ENCODE assay signal across 30 cellular contexts in genomic region chr17:12037970-12038369, GRCh38.
"Had no signal": no experiment of that assay in that cellular context is flagged by ENCODE, and none has a peak within 500 bp of the region (broad histone marks: within the 10 kb centered on the region; RNA-seq: fewer than 3 reads in every experiment).

No MANE protein-coding gene starts in this region.

- H3K4me3 Mint-ChIP-seq: activated CD4-positive, alpha-beta memory T cell treated with anti-CD3 and anti-CD28 coated beads for 36 hours; activated CD4-positive, alpha-beta T cell treated with anti-CD3 and anti-CD28 coated beads for 36 hours; activated CD4-positive, alpha-beta T cell treated with anti-CD3 and anti-CD28 coated beads, Interleukin-2, amount 10 ng/mL, durations not matched to agents 24 days and 14 days; activated CD8-positive, alpha-beta memory T cell treated with anti-CD3 and anti-CD28 coated beads, Interleukin-2, amount 10 ng/mL, durations not matched to agents 7 days and 5 days; activated CD8-positive, alpha-beta T cell treated with anti-CD3 and anti-CD28 coated beads, Interleukin-2, amount 10 ng/mL, durations not matched to agents 7 days and 5 days; activated naive CD8-positive, alpha-beta T cell treated with anti-CD3 and anti-CD28 coated beads, Interleukin-2, amount 10 ng/mL, durations not matched to agents 7 days and 5 days; brain had no signal

- DNase-seq: activated CD4-positive, alpha-beta memory T cell treated with anti-CD3 and anti-CD28 coated beads for 36 hours; activated CD4-positive, alpha-beta T cell treated with anti-CD3 and anti-CD28 coated beads for 36 hours; activated CD4-positive, alpha-beta T cell treated with anti-CD3 and anti-CD28 coated beads, Interleukin-2, amount 10 ng/mL, durations not matched to agents 24 days and 14 days; activated CD4-positive, CD25-positive, alpha-beta regulatory T cell; activated CD4-positive, CD25-positive, alpha-beta regulatory T cell treated with anti-CD3 and anti-CD28 coated beads, Interleukin-2, amount 50 U/mL, for 72 hours; activated CD8-positive, alpha-beta memory T cell treated with anti-CD3 and anti-CD28 coated beads, Interleukin-2, amount 10 ng/mL, durations not matched to agents 7 days and 5 days; activated CD8-positive, alpha-beta memory T cell treated with anti-CD3 and anti-CD28 coated beads, Interleukin-2, amount 50 U/mL, for 4 hours; activated CD8-positive, alpha-beta T cell treated with anti-CD3 and anti-CD28 coated beads, Interleukin-2, amount 10 ng/mL, durations not matched to agents 7 days and 5 days; activated effector memory CD4-positive, alpha-beta T cell treated with Interleukin-2 at 50 U/mL for 16 hours; activated gamma-delta T cell treated with Interleukin-2 at 50 U/mL for 16 hours; activated naive CD4-positive, alpha-beta T cell treated with Interleukin-2 at 50 U/mL for 16 hours; activated naive CD8-positive, alpha-beta T cell treated with anti-CD3 and anti-CD28 coated beads, Interleukin-2, amount 10 ng/mL, durations not matched to agents 7 days and 5 days; activated T-cell treated with anti-CD3 and anti-CD28 coated beads, Interleukin-2, amount 50 U/mL, for 1 hour; activated T-cell treated with anti-CD3 and anti-CD28 coated beads, Interleukin-2, amount 50 U/mL, for 48 hours; central memory CD4-positive, alpha-beta T cell; cerebellar nuclear complex; colonic mucosa; effector CD8-positive, alpha-beta T cell; endodermal cell; foreskin fibroblast; head of caudate nucleus; T-helper 1 cell; T-helper 2 cell had no signal

- FAIRE-seq: frontal cortex had no signal

- H3K4me1 ChIP-seq: breast epithelium, colonic mucosa had no signal

- H3K27ac Mint-ChIP-seq: activated CD4-positive, alpha-beta memory T cell treated with anti-CD3 and anti-CD28 coated beads for 36 hours; activated CD4-positive, alpha-beta T cell treated with anti-CD3 and anti-CD28 coated beads for 36 hours; activated CD4-positive, alpha-beta T cell treated with anti-CD3 and anti-CD28 coated beads, Interleukin-2, amount 10 ng/mL, durations not matched to agents 24 days and 14 days; activated CD8-positive, alpha-beta memory T cell treated with anti-CD3 and anti-CD28 coated beads, Interleukin-2, amount 10 ng/mL, durations not matched to agents 7 days and 5 days; activated CD8-positive, alpha-beta T cell treated with anti-CD3 and anti-CD28 coated beads, Interleukin-2, amount 10 ng/mL, durations not matched to agents 7 days and 5 days; activated naive CD4-positive, alpha-beta T cell treated with anti-CD3 and anti-CD28 coated beads, Interleukin-2, amount 50 U/mL, for 72 hours; activated naive CD8-positive, alpha-beta T cell treated with anti-CD3 and anti-CD28 coated beads, Interleukin-2, amount 10 ng/mL, durations not matched to agents 7 days and 5 days; brain had no signal

- H3K36me3 ChIP-seq: ascending aorta, breast epithelium, cardiac muscle cell, colonic mucosa had no signal

- H3K27me3 Mint-ChIP-seq: activated CD4-positive, alpha-beta memory T cell treated with anti-CD3 and anti-CD28 coated beads for 36 hours; activated CD4-positive, alpha-beta T cell treated with anti-CD3 and anti-CD28 coated beads for 36 hours; activated CD4-positive, alpha-beta T cell treated with anti-CD3 and anti-CD28 coated beads, Interleukin-2, amount 10 ng/mL, durations not matched to agents 24 days and 14 days; activated CD8-positive, alpha-beta memory T cell treated with anti-CD3 and anti-CD28 coated beads, Interleukin-2, amount 10 ng/mL, durations not matched to agents 7 days and 5 days; activated naive CD8-positive, alpha-beta T cell treated with anti-CD3 and anti-CD28 coated beads, Interleukin-2, amount 10 ng/mL, durations not matched to agents 7 days and 5 days had no signal

- H3K27ac ChIP-seq: ascending aorta, breast epithelium, cardiac muscle cell, colonic mucosa had no signal

- ATAC-seq: activated CD4-positive, alpha-beta T cell treated with anti-CD3 and anti-CD28 coated beads for 36 hours; activated CD8-positive, alpha-beta memory T cell treated with anti-CD3 and anti-CD28 coated beads, Interleukin-2, amount 10 ng/mL, durations not matched to agents 7 days and 5 days; activated CD8-positive, alpha-beta T cell treated with anti-CD3 and anti-CD28 coated beads, Interleukin-2, amount 10 ng/mL, durations not matched to agents 7 days and 5 days; activated naive CD4-positive, alpha-beta T cell treated with anti-CD3 and anti-CD28 coated beads, Interleukin-2, amount 50 U/mL, for 72 hours; esophagus mucosa had no signal

- H3K9me3 ChIP-seq: ascending aorta, breast epithelium, colonic mucosa had no signal

- H3K9me3 Mint-ChIP-seq: activated CD4-positive, alpha-beta memory T cell treated with anti-CD3 and anti-CD28 coated beads for 36 hours; activated naive CD8-positive, alpha-beta T cell treated with anti-CD3 and anti-CD28 coated beads, Interleukin-2, amount 10 ng/mL, durations not matched to agents 7 days and 5 days; endodermal cell had no signal

- H3K4me3 ChIP-seq: ascending aorta, breast epithelium, cardiac muscle cell, colonic mucosa had no signal

- H3K27me3 ChIP-seq: ascending aorta, breast epithelium, cardiac muscle cell, colonic mucosa had no signal
